ENCODE assay signal across 7 cellular contexts in the genomic region with DNA sequence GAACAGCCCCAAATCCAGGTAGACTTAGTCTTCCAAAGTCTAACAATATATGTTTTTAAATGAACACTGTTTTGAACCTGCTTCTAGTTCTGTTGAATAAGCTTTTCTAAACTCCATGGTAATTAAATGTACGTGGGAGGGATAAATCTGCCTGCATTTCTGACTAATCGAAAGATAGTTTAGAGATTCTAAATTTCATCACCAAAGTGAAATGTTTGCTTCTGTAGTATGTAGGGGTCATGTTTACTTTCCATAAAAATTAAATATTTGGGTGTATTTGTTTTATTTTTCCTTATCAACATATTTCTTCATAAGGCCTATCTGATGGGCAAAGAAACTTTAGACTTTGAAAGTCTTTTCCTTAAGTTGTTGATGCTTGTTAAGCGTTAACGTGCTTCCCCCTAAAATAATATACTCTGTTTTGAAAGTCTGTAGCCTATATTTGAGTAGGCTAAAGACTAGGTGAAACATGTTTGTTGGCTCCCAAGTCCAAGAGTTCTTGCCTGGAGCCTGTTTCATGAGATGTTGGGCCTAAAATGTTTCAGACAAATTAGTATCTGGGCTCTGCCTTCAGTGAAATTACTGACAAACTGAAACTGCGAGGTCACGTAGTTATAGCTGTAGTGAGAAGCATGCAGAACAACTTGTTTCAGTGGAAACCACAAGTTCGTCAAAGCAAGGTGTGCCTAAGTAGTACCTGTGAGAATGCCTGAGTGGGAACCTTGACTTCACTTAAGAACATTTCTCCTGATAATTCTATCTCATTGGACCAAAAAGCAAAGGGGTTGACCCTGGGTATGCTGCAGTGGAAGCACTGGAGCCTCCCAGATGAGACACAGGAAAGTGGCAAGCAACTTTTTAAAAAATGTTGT.
A peak's percentile ranks its signal among the peaks of the same experiment; 100 is the strongest.
DNase-seq lines count a peak whose midpoint lies in the region; ATAC-seq and TF ChIP-seq lines count a peak whose summit lies in the region.

No MANE protein-coding gene starts in this region.

- peak overlapping the region in 2 of 8 donors; percentile 24 to 37 for H3K4me3 ChIP-seq in spleen

- TF ChIP-seq CTCF in foreskin keratinocyte (conservative IDR thresholded peaks at IDR 0.05) (no peak), spleen (IDR thresholded peaks at IDR 0.05 in 8 of 11, conservative IDR thresholded peaks at IDR 0.05 in 3 of 11) (no peak)

- H3K27me3 ChIP-seq in foreskin keratinocyte (no peaks in the 10 kb centered on the region), spleen (replicated peaks in 1 of 7) (no peaks in the 10 kb centered on the region)

- intact Hi-C loops in spleen (cut with DNase I; ENCODE audit: low total_unique reads) = no loop called here

- H3K4me1 Mint-ChIP-seq in T-helper 1 cell treated with Interleukin-12 subunit alpha and Interleukin-12 subunit beta and Interleukin-4 antibody, amounts not matched to agents 30 μg/mL and 1 μg/mL, for 36 hours (ENCODE audit: low read depth) = peaks cover 37% of the 10 kb centered on the region

- ATAC-seq in GM19023 (IDR thresholded peaks at IDR 0.05; ENCODE audit: unreplicated experiment) (peak; percentile 97), HG02763 (IDR thresholded peaks at IDR 0.05; ENCODE audit: unreplicated experiment) (peak; percentile 97), foreskin keratinocyte (peak; percentile 79)

- peak; percentile 86 to 87 for DNase-seq in foreskin keratinocyte
- DNase-seq in spleen = no peak
- no peak for DNase-seq in iPS-NIHi11 (ENCODE audit: low spot score)
- no peak for DNase-seq in activated effector memory CD4-positive, alpha-beta T cell treated with Interleukin-2 at 50 U/mL for 16 hours

- WGBS in spleen, 5 donors = 31 to 49% (median 42%) methylated on average over 7 of the region's 7 CpGs

- TF ChIP-seq POLR2A in spleen (IDR thresholded peaks at IDR 0.05) = no peak

- H3K4me1 ChIP-seq in foreskin keratinocyte = peaks cover 20% of the 10 kb centered on the region
- H3K4me1 ChIP-seq in spleen = peaks cover 7 to 41% (median 19%) of the 10 kb centered on the region in 6 donors

- peaks cover 7% of the 10 kb centered on the region for H3K36me3 Mint-ChIP-seq in T-helper 1 cell treated with Interleukin-12 subunit alpha and Interleukin-12 subunit beta and Interleukin-4 antibody, amounts not matched to agents 30 μg/mL and 1 μg/mL, for 36 hours (ENCODE audit: low read depth)

- H3K27ac ChIP-seq in foreskin keratinocyte = peak overlapping the region; percentile 97
- peak overlapping the region in 7 of 8 donors; percentile 1 to 61 (median 37) for H3K27ac ChIP-seq in spleen

- no peaks in the 10 kb centered on the region for H3K9me3 ChIP-seq in spleen

- no peaks in the 10 kb centered on the region for H3K9me3 Mint-ChIP-seq in T-helper 1 cell treated with Interleukin-12 subunit alpha and Interleukin-12 subunit beta and Interleukin-4 antibody, amounts not matched to agents 30 μg/mL and 1 μg/mL, for 36 hours

- H3K4me3 Mint-ChIP-seq in T-helper 1 cell treated with Interleukin-12 subunit alpha and Interleukin-12 subunit beta and Interleukin-4 antibody, amounts not matched to agents 30 μg/mL and 1 μg/mL, for 36 hours = peak overlapping the region; percentile 76

- H3K36me3 ChIP-seq in spleen = no peaks in the 10 kb centered on the region

- peak overlapping the region; percentile 89 for H3K27ac Mint-ChIP-seq in T-helper 1 cell treated with Interleukin-12 subunit alpha and Interleukin-12 subunit beta and Interleukin-4 antibody, amounts not matched to agents 30 μg/mL and 1 μg/mL, for 36 hours

- no peaks in the 10 kb centered on the region for H3K27me3 Mint-ChIP-seq in T-helper 1 cell treated with Interleukin-12 subunit alpha and Interleukin-12 subunit beta and Interleukin-4 antibody, amounts not matched to agents 30 μg/mL and 1 μg/mL, for 36 hours (ENCODE audit: low read depth)

Comparison
In these comparisons a context has a peak if more than half of its experiments do, and no peak if none do; other contexts are left out.
1. DNase-seq: peak in foreskin keratinocyte (2 of 2); none in spleen (single experiment), iPS-NIHi11 (single experiment) and activated effector memory CD4-positive, alpha-beta T cell treated with Interleukin-2 at 50 U/mL for 16 hours (single experiment).
2. Peak in every context shown above with its lines, with median percentiles within 50 percentile points of each other: ATAC-seq.